Comparison of ENCODE assay signal across 12 cellular contexts in the genomic region with DNA sequence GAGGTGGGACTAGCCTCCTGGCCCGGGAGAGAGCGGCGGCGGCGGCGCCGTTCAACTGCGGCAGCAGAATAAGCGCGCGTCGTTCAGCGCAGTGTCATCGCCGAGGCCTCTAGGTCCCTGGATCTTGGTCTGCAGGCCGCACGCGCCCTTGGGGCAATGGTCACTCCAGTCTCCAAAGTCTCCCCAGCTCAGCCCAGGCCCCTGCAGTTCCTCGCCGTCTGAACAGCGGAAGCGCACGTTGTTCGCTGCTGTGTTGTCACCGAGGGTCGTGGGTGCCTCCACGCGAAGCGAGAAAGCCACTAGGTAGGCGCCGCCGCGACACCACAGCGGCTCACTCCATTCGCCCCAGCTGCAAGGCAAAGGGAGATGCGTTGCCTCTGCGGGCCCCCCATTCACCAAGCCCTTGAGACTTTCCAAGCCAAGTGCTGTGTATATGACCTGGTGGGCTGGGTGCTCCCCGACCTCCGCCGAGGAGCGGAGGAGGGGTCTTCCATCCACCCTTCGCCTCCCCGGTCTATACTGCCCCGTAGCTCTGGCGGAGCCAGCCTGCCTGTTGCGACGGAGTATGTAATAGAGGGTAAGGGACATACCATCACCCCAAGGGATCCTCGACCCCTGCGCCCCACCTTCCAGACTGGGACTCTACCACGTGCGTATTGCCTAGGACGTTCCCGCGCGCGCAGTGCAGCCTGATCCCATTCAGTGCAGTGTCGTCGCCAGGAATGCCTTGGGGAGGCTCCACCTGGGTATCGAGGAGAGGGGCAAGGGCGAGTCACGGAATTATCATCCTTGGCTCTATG. TPM values are rescaled to one million over a fixed set of nuclear protein-coding genes. Genes with fewer than 3 reads are reported as not detected.
DNase-seq lines count a peak whose midpoint lies in the region; ATAC-seq, FAIRE-seq and TF ChIP-seq lines count a peak whose summit lies in the region.
"Had no signal": no experiment of that assay in that cellular context is flagged by ENCODE, and none has a peak within 500 bp of the region (broad histone marks: within the 10 kb centered on the region; RNA-seq: fewer than 3 reads in every experiment).

No MANE protein-coding gene starts in this region.

- no peaks in the 10 kb centered on the region for H4K20me1 ChIP-seq in astrocyte (ENCODE audit: insufficient read depth, low read length)

- no peaks in the 10 kb centered on the region for H3K79me2 ChIP-seq in astrocyte (ENCODE audit: insufficient read depth, low read length)

- TF ChIP-seq CTCF in astrocyte (IDR thresholded peaks at IDR 0.05; ENCODE audit: insufficient read depth, low read depth, low read length) (no peak), glutamatergic neuron (IDR thresholded peaks at IDR 0.05; ENCODE audit: partially characterized antibody, unreplicated experiment) (no peak)

- H3K36me3 Mint-ChIP-seq in stimulated activated naive CD8-positive, alpha-beta T cell treated with anti-CD3 and anti-CD28 coated beads, Interleukin-15, Interleukin-2, amounts not matched to agents 100 ng/mL and 50 ng/mL, for 24 hours (ENCODE audit: low read depth), result no peaks in the 10 kb centered on the region
- H3K36me3 Mint-ChIP-seq in astrocyte (ENCODE audit: low read depth, unreplicated experiment), result no peaks in the 10 kb centered on the region
- H3K36me3 Mint-ChIP-seq in glutamatergic neuron (ENCODE audit: unreplicated experiment), result no peaks in the 10 kb centered on the region

- peak overlapping the region; percentile 52 for H2AFZ ChIP-seq in astrocyte (ENCODE audit: low read depth, low read length)

- H3K27me3 ChIP-seq in astrocyte (ENCODE audit: insufficient read depth, low read length), result peaks cover 40% of the 10 kb centered on the region
- peaks cover 17 to 23% of the 10 kb centered on the region in 2 donors for H3K27me3 ChIP-seq in muscle layer of colon (ENCODE audit: control insufficient read depth in 1 of 2, insufficient read depth in 2 of 2, low read length in 2 of 2)

- no peak for DNase-seq in stimulated activated naive CD8-positive, alpha-beta T cell treated with anti-CD3 and anti-CD28 coated beads, Interleukin-15, Interleukin-2, amounts not matched to agents 100 U/mL and 50 U/mL, for 24 hours
- DNase-seq in astrocyte (ENCODE audit: low read depth) (no peak), SW480 (ENCODE audit: low spot score) (no peak), glutamatergic neuron (no peak)
- DNase-seq: NCI-H526 treated with DMSO at 0.1 percent for 48 hours had no signal

- H3K4me3 ChIP-seq in astrocyte (ENCODE audit: insufficient read depth, low read depth, low read length) (no peak overlapping the region), muscle layer of colon (ENCODE audit: low read depth in 1 of 2, low read length in 2 of 2) (peak overlapping the region; percentile 7 to 61)

- ATAC-seq in stimulated activated naive CD8-positive, alpha-beta T cell treated with anti-CD3 and anti-CD28 coated beads, Interleukin-15, Interleukin-2, amounts not matched to agents 100 U/mL and 50 U/mL, for 24 hours, result no peak
- ATAC-seq in HG02840 (IDR thresholded peaks at IDR 0.05; ENCODE audit: low FRiP score, unreplicated experiment) (no peak), HG02798 (IDR thresholded peaks at IDR 0.05; ENCODE audit: poor library complexity, unreplicated experiment) (no peak)

- H3K9me3 Mint-ChIP-seq in stimulated activated naive CD8-positive, alpha-beta T cell treated with anti-CD3 and anti-CD28 coated beads, Interleukin-15, Interleukin-2, amounts not matched to agents 100 ng/mL and 50 ng/mL, for 24 hours, result no peaks in the 10 kb centered on the region
- no peaks in the 10 kb centered on the region for H3K9me3 Mint-ChIP-seq in astrocyte (ENCODE audit: unreplicated experiment)
- H3K9me3 Mint-ChIP-seq in glutamatergic neuron (ENCODE audit: unreplicated experiment), result peaks cover 4% of the 10 kb centered on the region

- no peak for FAIRE-seq in astrocyte (lab: Jason Lieb, UNC)

- peaks cover 63% of the 10 kb centered on the region for H3K27me3 Mint-ChIP-seq in stimulated activated naive CD8-positive, alpha-beta T cell treated with anti-CD3 and anti-CD28 coated beads, Interleukin-15, Interleukin-2, amounts not matched to agents 100 ng/mL and 50 ng/mL, for 24 hours
- H3K27me3 Mint-ChIP-seq in astrocyte (ENCODE audit: low read depth, unreplicated experiment) (peaks cover 16% of the 10 kb centered on the region), glutamatergic neuron (ENCODE audit: unreplicated experiment) (peaks cover 4% of the 10 kb centered on the region)

- peaks cover 23% of the 10 kb centered on the region for H3K4me1 Mint-ChIP-seq in stimulated activated naive CD8-positive, alpha-beta T cell treated with anti-CD3 and anti-CD28 coated beads, Interleukin-15, Interleukin-2, amounts not matched to agents 100 ng/mL and 50 ng/mL, for 24 hours (ENCODE audit: low read depth)
- no peaks in the 10 kb centered on the region for H3K4me1 Mint-ChIP-seq in astrocyte (ENCODE audit: low read depth, unreplicated experiment)
- H3K4me1 Mint-ChIP-seq in glutamatergic neuron (ENCODE audit: low read depth, unreplicated experiment), result peaks cover 9% of the 10 kb centered on the region

- no peak overlapping the region for H3K27ac Mint-ChIP-seq in stimulated activated naive CD8-positive, alpha-beta T cell treated with anti-CD3 and anti-CD28 coated beads, Interleukin-15, Interleukin-2, amounts not matched to agents 100 ng/mL and 50 ng/mL, for 24 hours
- H3K27ac Mint-ChIP-seq in astrocyte (ENCODE audit: unreplicated experiment) (no peak overlapping the region), glutamatergic neuron (ENCODE audit: unreplicated experiment) (no peak overlapping the region)

- H3K9me3 ChIP-seq in astrocyte (ENCODE audit: insufficient read depth, low read depth, low read length) (no peaks in the 10 kb centered on the region), muscle layer of colon (ENCODE audit: low read length) (no peaks in the 10 kb centered on the region)
- H3K9me3 ChIP-seq: adrenal gland, neutrophil had no signal

- H3K4me1 ChIP-seq in astrocyte (ENCODE audit: insufficient read depth, low read length) (peaks cover 20% of the 10 kb centered on the region), muscle layer of colon (ENCODE audit: insufficient read depth, low read length) (peaks cover 28% of the 10 kb centered on the region)

- H3K4me2 ChIP-seq in astrocyte (ENCODE audit: low read length), result peak overlapping the region; percentile 64

- H3K27ac ChIP-seq in astrocyte (ENCODE audit: low read depth, low read length), result no peak overlapping the region
- peak overlapping the region; percentile 54 for H3K27ac ChIP-seq in muscle layer of colon (ENCODE audit: low read depth, low read length)
- H3K27ac ChIP-seq: neutrophil had no signal

- peak overlapping the region; percentile 20 for H3K4me3 Mint-ChIP-seq in stimulated activated naive CD8-positive, alpha-beta T cell treated with anti-CD3 and anti-CD28 coated beads, Interleukin-15, Interleukin-2, amounts not matched to agents 100 ng/mL and 50 ng/mL, for 24 hours
- no peak overlapping the region for H3K4me3 Mint-ChIP-seq in astrocyte (ENCODE audit: unreplicated experiment)
- no peak overlapping the region for H3K4me3 Mint-ChIP-seq in glutamatergic neuron (ENCODE audit: unreplicated experiment)

- H3K36me3 ChIP-seq in astrocyte (ENCODE audit: insufficient read depth, low read length) (no peaks in the 10 kb centered on the region), muscle layer of colon (ENCODE audit: insufficient read depth, low read length) (no peaks in the 10 kb centered on the region)
- H3K36me3 ChIP-seq: adrenal gland, neutrophil had no signal

- H3K9ac ChIP-seq in astrocyte (ENCODE audit: low read length) (no peak overlapping the region), muscle layer of colon (ENCODE audit: low read length) (no peak overlapping the region)

RNA-seq across cellular contexts. Expression of a gene that starts 0.7 kb away (rescaled TPM):
- total RNA-seq in astrocyte (0.75 TPM in 1 of 2 replicates, not detected in the other), glutamatergic neuron (ENCODE audit: unreplicated experiment) (2.5 TPM)
- total RNA-seq: HT1080 had no signal

RNA-seq across cellular contexts. Expression of a gene that starts 3.3 kb away (rescaled TPM):
- not detected in 2 replicates for total RNA-seq in astrocyte
- not detected for total RNA-seq in glutamatergic neuron (ENCODE audit: unreplicated experiment)
- total RNA-seq: adrenal gland, HT1080 had no signal

RNA-seq across cellular contexts. Expression of a gene that starts 10.5 kb away (rescaled TPM):
- total RNA-seq in astrocyte, result 154 and 161 TPM in 2 replicates
- 128 TPM for total RNA-seq in glutamatergic neuron (ENCODE audit: unreplicated experiment)

RNA-seq across cellular contexts. Expression of a gene that starts 13.8 kb away (rescaled TPM):
- total RNA-seq in astrocyte, result not detected in 2 replicates
- total RNA-seq in glutamatergic neuron (ENCODE audit: unreplicated experiment), result not detected
- total RNA-seq: HT1080 had no signal
